22 cellular contexts compared by ENCODE assay signal in genomic region chr13:43990021-43990420, GRCh38.
"Had no signal": no experiment of that assay in that cellular context is flagged by ENCODE, and none has a peak within 500 bp of the region (broad histone marks: within the 10 kb centered on the region; RNA-seq: fewer than 3 reads in every experiment).

No MANE protein-coding gene starts in this region.

- H3K4me1 ChIP-seq: SJSA1 had no signal

- H3K4me2 ChIP-seq: KMS-11 had no signal

- H3K9ac ChIP-seq: KMS-11 had no signal

- H3K4me3 ChIP-seq: K562, SJSA1, SK-N-MC had no signal

- H3K27me3 ChIP-seq: SJSA1 had no signal

- H3K27ac ChIP-seq: HL-60, KMS-11, SJSA1, SK-N-MC had no signal

- ATAC-seq: K562 had no signal

- DNase-seq: Kasumi-1, MV-4-11, NCI-H1048, NCI-H1105, NCI-H1417 treated with DMSO at 0.1 percent for 48 hours, NCI-H146, NCI-H1694 treated with DMSO at 0.1 percent for 48 hours, NCI-H1930, NCI-H2081, NCI-H2107, NCI-H2227 treated with DMSO at 0.1 percent for 48 hours, NCI-H524, NCI-H526 treated with DMSO at 0.1 percent for 48 hours, NCI-H748 treated with DMSO at 0.1 percent for 48 hours, Right ventricle myocardium superior, RPMI8226, SIG-M5 had no signal

- H3K36me3 ChIP-seq: SJSA1 had no signal
